ENCODE assay signal across 8 cellular contexts in the genomic region with DNA sequence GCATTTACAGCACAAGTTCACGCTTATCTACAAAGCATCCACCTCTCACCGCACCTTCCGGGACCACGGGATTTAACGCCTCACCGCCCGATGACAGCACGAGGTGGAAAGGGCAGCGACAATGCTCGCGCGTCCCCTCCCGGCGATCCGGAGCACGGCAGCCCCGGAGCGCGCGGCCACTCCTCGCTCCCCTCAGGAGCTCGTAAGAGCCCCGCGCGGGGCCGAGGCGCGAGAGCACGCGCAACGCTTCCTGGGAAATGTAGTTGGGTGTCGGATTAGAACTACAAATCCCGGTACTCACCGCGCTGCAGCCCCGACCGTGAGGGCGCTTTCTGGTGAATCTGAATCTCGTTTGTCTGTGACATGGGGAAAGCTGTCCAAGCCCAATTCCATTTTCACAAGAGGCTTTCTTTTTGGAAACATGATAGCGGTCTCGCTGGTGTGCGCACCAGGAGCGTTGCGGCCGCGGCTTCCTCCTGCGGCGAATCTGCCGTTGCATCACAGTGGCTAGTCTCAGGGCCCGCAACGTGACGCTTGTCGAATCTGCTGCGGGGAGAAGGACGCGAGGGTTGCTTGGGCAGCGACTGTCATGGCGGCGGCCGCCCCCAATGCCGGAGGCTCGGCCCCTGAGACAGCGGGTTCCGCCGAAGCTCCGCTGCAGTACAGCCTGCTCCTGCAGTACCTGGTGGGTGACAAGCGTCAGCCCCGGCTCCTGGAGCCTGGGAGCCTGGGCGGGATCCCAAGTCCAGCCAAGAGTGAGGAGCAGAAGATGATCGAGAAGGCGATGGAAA. TPM values are rescaled to one million over a fixed set of nuclear protein-coding genes. Genes with fewer than 3 reads are reported as not detected.
DNase-seq lines count a peak whose midpoint lies in the region; ATAC-seq lines count a peak whose summit lies in the region.

A gene (plus strand): TSS at position 576 of the 791 bp plus-strand sequence. CDS start 14 bp downstream, at position 590.

- DNase-seq in COLO829 (ENCODE audit: low spot score) (peak; percentile 98), HS-5 (ENCODE audit: low read depth) (peak; percentile 94), NK-92 (lab: John Stamatoyannopoulos, UW; ENCODE audit: unreplicated experiment) (peak; percentile 56), lung microvascular endothelial cell (ENCODE audit: low read depth in 2 of 2) (peak; percentile 99)
- DNase-seq in activated CD8-positive, alpha-beta memory T cell treated with anti-CD3 and anti-CD28 coated beads for 1 hour (ENCODE audit: extremely low read depth in 1 of 2, low read depth in 1 of 2), result peak; percentile 81
- DNase-seq in effector CD8-positive, alpha-beta T cell (lab: John Stamatoyannopoulos, UW), result peak; percentile 85
- peak; percentile 76 to 89 (median 88) for DNase-seq in stimulated activated CD4-positive, alpha-beta T cell treated with anti-CD3 and anti-CD28 coated beads, TNF-alpha, amount 100 ng/mL, for 48 hours (ENCODE audit: low read depth in 3 of 3)

- ATAC-seq in GM19468 (IDR thresholded peaks at IDR 0.05; ENCODE audit: extremely low read depth, unreplicated experiment), result peak; percentile 72

RNA-seq across cellular contexts. Expression of the gene that starts here (rescaled TPM):
- total RNA-seq in lung microvascular endothelial cell, result 13.3 and 15.1 TPM in 2 replicates

Comparison
In these comparisons a context has a peak if more than half of its experiments do, and no peak if none do; other contexts are left out.
1. Peak in every context shown above with its lines: DNase-seq and ATAC-seq.